Comparison of ENCODE assay signal across 24 cellular contexts in genomic region chr16:67796099-67796718, GRCh38. TPM values are rescaled to one million over a fixed set of nuclear protein-coding genes. Genes with fewer than 3 reads are reported as not detected.
A peak's percentile ranks its signal among the peaks of the same experiment; 100 is the strongest.
DNase-seq lines count a peak whose midpoint lies in the region; ATAC-seq, FAIRE-seq and TF ChIP-seq lines count a peak whose summit lies in the region.
"Had no signal": no experiment of that assay in that cellular context is flagged by ENCODE, and none has a peak within 500 bp of the region (broad histone marks: within the 10 kb centered on the region; RNA-seq: fewer than 3 reads in every experiment).

No MANE protein-coding gene starts in this region.

- no peaks in the 10 kb centered on the region for H3K9me3 Mint-ChIP-seq in CD4-positive, alpha-beta T cell
- H3K9me3 Mint-ChIP-seq in H9 (no peaks in the 10 kb centered on the region), astrocyte (ENCODE audit: unreplicated experiment) (no peaks in the 10 kb centered on the region)
- H3K9me3 Mint-ChIP-seq: HFFc6, T-cell had no signal

- H3K9ac ChIP-seq in H9 (ENCODE audit: extremely low read depth, insufficient read length, low read length) (no peak overlapping the region), astrocyte (ENCODE audit: low read length) (no peak overlapping the region)

- no peak overlapping the region for H3K23ac ChIP-seq in H9 (ENCODE audit: insufficient read length, low read depth, low read length)

- H3K14ac ChIP-seq in H9 (ENCODE audit: insufficient read depth, low read length), result no peak overlapping the region

- no peak overlapping the region for H2BK120ac ChIP-seq in H9 (ENCODE audit: low read depth, low read length, poor library complexity, severe bottlenecking)

- ATAC-seq in CD4-positive, alpha-beta T cell (ENCODE audit: poor library complexity), result no peak
- ATAC-seq in GM21526 (IDR thresholded peaks at IDR 0.05; ENCODE audit: low FRiP score, unreplicated experiment), result no peak
- ATAC-seq: foreskin keratinocyte; left ventricle myocardium superior; stimulated activated naive CD8-positive, alpha-beta T cell treated with anti-CD3 and anti-CD28 coated beads, Interleukin-15, Interleukin-2, amounts not matched to agents 100 U/mL and 50 U/mL, for 24 hours; T-cell had no signal

- no peak overlapping the region for H3K4ac ChIP-seq in H9 (ENCODE audit: low read depth, low read length)

- H3K56ac ChIP-seq in H9 (ENCODE audit: insufficient read length, low read depth, low read length), result no peak overlapping the region

- H2BK20ac ChIP-seq in H9 (ENCODE audit: low read depth, low read length, poor library complexity, severe bottlenecking), result no peak overlapping the region

- no peak for FAIRE-seq in astrocyte (lab: Jason Lieb, UNC)

- DNase-seq in CD4-positive, alpha-beta T cell, result no peak
- no peak for DNase-seq in H9
- DNase-seq in astrocyte (ENCODE audit: low read depth), result no peak
- peak; percentile 42 for DNase-seq in myocyte (ENCODE audit: low read depth)
- no peak for DNase-seq in H4 (ENCODE audit: low spot score)
- DNase-seq in NCI-H748 treated with DMSO at 0.1 percent for 48 hours (lab: John Stamatoyannopoulos, UW), result no peak
- DNase-seq: activated CD4-positive, alpha-beta T cell treated with anti-CD3 and anti-CD28 coated beads for 4 hours; activated effector memory CD4-positive, alpha-beta T cell treated with Interleukin-2 at 50 U/mL for 16 hours; aorta; DMS53; GDM1; HFFc6; hippocampal formation; left ventricle myocardium superior; NCI-H1694 treated with DMSO at 0.1 percent for 48 hours; NCI-H2227 treated with DMSO at 0.1 percent for 48 hours; PC-9; SIG-M5; stimulated activated CD4-positive, alpha-beta T cell treated with anti-CD3 and anti-CD28 coated beads, Interleukin-4, amount 100 ng/mL, for 24 hours; stimulated activated naive CD8-positive, alpha-beta T cell treated with anti-CD3 and anti-CD28 coated beads, Interleukin-15, Interleukin-2, amounts not matched to agents 100 U/mL and 50 U/mL, for 24 hours; T-cell; thyroid gland had no signal

- no peak for TF ChIP-seq CTCF in CD4-positive, alpha-beta T cell (IDR thresholded peaks at IDR 0.05)
- no peak for TF ChIP-seq CTCF in H9 (conservative IDR thresholded peaks at IDR 0.05)
- no peak for TF ChIP-seq CTCF in astrocyte (IDR thresholded peaks at IDR 0.05; ENCODE audit: insufficient read depth, low read depth, low read length)

- no peak overlapping the region for H3K27ac ChIP-seq in CD4-positive, alpha-beta T cell (ENCODE audit: low read depth, low read length)
- H3K27ac ChIP-seq in H9 (ENCODE audit: insufficient read length, low read depth, low read length), result no peak overlapping the region
- no peak overlapping the region for H3K27ac ChIP-seq in astrocyte (ENCODE audit: low read depth, low read length)
- H3K27ac ChIP-seq: foreskin keratinocyte, PC-9, thyroid gland had no signal

- peaks cover 40% of the 10 kb centered on the region for H3K36me3 Mint-ChIP-seq in CD4-positive, alpha-beta T cell (ENCODE audit: low read depth)
- H3K36me3 Mint-ChIP-seq in H9 (ENCODE audit: insufficient read depth in 1 of 3, low read depth in 3 of 3) (peaks cover 3 to 29% (median 26%) of the 10 kb centered on the region in 3 experiments; a peak in 6 of 7 replicates), astrocyte (ENCODE audit: low read depth, unreplicated experiment) (peaks cover 13% of the 10 kb centered on the region)

- no peak overlapping the region for H2BK15ac ChIP-seq in H9 (ENCODE audit: low read depth, low read length)

- no peak overlapping the region for H3K4me3 ChIP-seq in astrocyte (ENCODE audit: insufficient read depth, low read depth, low read length)
- H3K4me3 ChIP-seq: PC-9, thyroid gland had no signal

- H3K27me3 ChIP-seq in CD4-positive, alpha-beta T cell (ENCODE audit: control insufficient read depth, insufficient read depth, low read length), result no peaks in the 10 kb centered on the region
- H3K27me3 ChIP-seq in H9 (ENCODE audit: insufficient read depth, low read length) (no peaks in the 10 kb centered on the region), astrocyte (ENCODE audit: insufficient read depth, low read length) (no peaks in the 10 kb centered on the region)
- H3K27me3 ChIP-seq: foreskin keratinocyte, thyroid gland had no signal

- no peak overlapping the region for H4K91ac ChIP-seq in H9 (ENCODE audit: insufficient read length, low read depth, low read length)

- H2AK5ac ChIP-seq in H9 (ENCODE audit: insufficient read length, low read length), result no peak overlapping the region

- H3K27ac Mint-ChIP-seq in CD4-positive, alpha-beta T cell, result peak overlapping the region; percentile 59
- H3K27ac Mint-ChIP-seq in H9, result peak overlapping the region in 2 of 3 experiments; percentile 22 to 31; a peak in 3 of 7 replicates
- H3K27ac Mint-ChIP-seq in astrocyte (ENCODE audit: unreplicated experiment), result peak overlapping the region; percentile 36
- H3K27ac Mint-ChIP-seq: HFFc6 had no signal

- no peaks in the 10 kb centered on the region for H3K23me2 ChIP-seq in H9 (ENCODE audit: insufficient read length, low read depth, low read length, poor library complexity, severe bottlenecking)

- H3K27me3 Mint-ChIP-seq in CD4-positive, alpha-beta T cell, result no peaks in the 10 kb centered on the region
- H3K27me3 Mint-ChIP-seq in H9 (ENCODE audit: low read depth) (no peaks in the 10 kb centered on the region), astrocyte (ENCODE audit: low read depth, unreplicated experiment) (no peaks in the 10 kb centered on the region)
- H3K27me3 Mint-ChIP-seq: T-cell had no signal

- WGBS in H9 (ENCODE audit: extremely low coverage, insufficient read length, low lambda C conversion rate), result no CpG with 5 or more reads among the region's 5 CpGs

- H4K20me1 ChIP-seq in H9 (ENCODE audit: control insufficient read depth, insufficient read depth, insufficient read length) (no peaks in the 10 kb centered on the region), astrocyte (ENCODE audit: insufficient read depth, low read length) (peaks cover 52% of the 10 kb centered on the region)

- no peak overlapping the region for H2AFZ ChIP-seq in H9 (ENCODE audit: low read length)
- no peak overlapping the region for H2AFZ ChIP-seq in astrocyte (ENCODE audit: low read depth, low read length)
- H2AFZ ChIP-seq: PC-9 had no signal

- H3K36me3 ChIP-seq in astrocyte (ENCODE audit: insufficient read depth, low read length), result no peaks in the 10 kb centered on the region
- H3K36me3 ChIP-seq: thyroid gland had no signal

- peaks cover 5% of the 10 kb centered on the region for H3K79me1 ChIP-seq in H9 (ENCODE audit: insufficient read depth, low read depth, low read length, poor library complexity, severe bottlenecking)

- no peak overlapping the region for H4K8ac ChIP-seq in H9 (replicated peaks; ENCODE audit: insufficient read length, low read depth, low read length)

- no peak overlapping the region for H4K5ac ChIP-seq in H9 (ENCODE audit: insufficient read length, low read depth, low read length)

- H3K4me1 Mint-ChIP-seq in CD4-positive, alpha-beta T cell (ENCODE audit: low read depth), result peaks cover 40% of the 10 kb centered on the region
- no peaks in the 10 kb centered on the region for H3K4me1 Mint-ChIP-seq in H9
- H3K4me1 Mint-ChIP-seq in astrocyte (ENCODE audit: low read depth, unreplicated experiment), result peaks cover 7% of the 10 kb centered on the region

- H3K4me3 Mint-ChIP-seq in CD4-positive, alpha-beta T cell, result no peak overlapping the region
- H3K4me3 Mint-ChIP-seq in H9 (no peak overlapping the region), astrocyte (ENCODE audit: unreplicated experiment) (no peak overlapping the region)
- H3K4me3 Mint-ChIP-seq: HFFc6, T-cell had no signal

- POLR2A ChIA-PET in CD4-positive, alpha-beta T cell (lab: Charles Lee), result no interaction called here

- H3K79me2 ChIP-seq in H9 (ENCODE audit: insufficient read depth, low read length) (no peaks in the 10 kb centered on the region; the same call in 1 of the 2 replicates), astrocyte (ENCODE audit: insufficient read depth, low read length) (peaks cover 57% of the 10 kb centered on the region)

- no peak overlapping the region for H2BK5ac ChIP-seq in H9 (ENCODE audit: insufficient read length, low read length)

- intact Hi-C loops in CD4-positive, alpha-beta T cell (cut with DNase I, micrococcal nuclease), result no loop called here

- H3K4me2 ChIP-seq in H9 (ENCODE audit: insufficient read depth, insufficient read length, low read length) (no peak overlapping the region), astrocyte (ENCODE audit: low read length) (no peak overlapping the region)
- H3K4me2 ChIP-seq: PC-9 had no signal

- no peak overlapping the region for H3K18ac ChIP-seq in H9 (ENCODE audit: insufficient read length, low read depth, low read length)

- H2BK12ac ChIP-seq in H9 (ENCODE audit: insufficient read length, low read depth, low read length), result no peak overlapping the region

- H3K4me1 ChIP-seq in H9 (ENCODE audit: insufficient read depth, low read length) (no peaks in the 10 kb centered on the region), astrocyte (ENCODE audit: insufficient read depth, low read length) (no peaks in the 10 kb centered on the region)
- H3K4me1 ChIP-seq: foreskin keratinocyte had no signal

- CTCF ChIA-PET in CD4-positive, alpha-beta T cell (lab: Charles Lee), result interaction anchor here (1.3 kb wide), 1 partner anchor 20 kb away, joined by 3 read pairs; no protein-coding TSS in a partner anchor

- no peak overlapping the region for H3T11ph ChIP-seq in H9 (ENCODE audit: low read length)

- no peaks in the 10 kb centered on the region for H3K9me3 ChIP-seq in CD4-positive, alpha-beta T cell (ENCODE audit: control insufficient read depth, low read length)
- H3K9me3 ChIP-seq in H9 (ENCODE audit: control insufficient read depth, low read depth, low read length) (no peaks in the 10 kb centered on the region), astrocyte (ENCODE audit: insufficient read depth, low read depth, low read length) (no peaks in the 10 kb centered on the region)
- H3K9me3 ChIP-seq: thyroid gland had no signal

RNA-seq across cellular contexts. Expression of gene RANBP10, which starts 10.2 kb away (rescaled TPM):
- 10 to 100 TPM; 12.0 to 13.6 TPM for total RNA-seq in CD4-positive, alpha-beta T cell
- total RNA-seq in H9 (2021) (15.5 and 15.6 TPM in 2 replicates), astrocyte (14.2 and 15.7 TPM in 2 replicates), myocyte (6.9 and 9.4 TPM in 2 replicates)
- polyA plus RNA-seq in myocyte (2012), result 10.8 TPM
- total RNA-seq in H4 (2014; rRNA removed; shearing (Covaris generic)), result 1.7 and 3.2 TPM in 2 replicates

RNA-seq across cellular contexts. Expression of gene TSNAXIP1, which starts 10.5 kb away (rescaled TPM):
- under 1 TPM; 0.52 to 0.61 TPM for total RNA-seq in CD4-positive, alpha-beta T cell
- 1.1 and 1.3 TPM in 2 replicates for total RNA-seq in H9 (2021)
- 1.3 and 1.5 TPM in 2 replicates for total RNA-seq in astrocyte
- total RNA-seq in myocyte, result 1.1 and 4.5 TPM in 2 replicates
- 2.5 TPM for polyA plus RNA-seq in myocyte (2012)
- 0.48 TPM in 1 of 2 replicates, not detected in the other for total RNA-seq in H4 (2014; rRNA removed; shearing (Covaris generic))

RNA-seq across cellular contexts. Expression of gene THAP11, which starts 45.9 kb away (rescaled TPM):
- 10 to 100 TPM; 31.2 to 32.1 TPM for total RNA-seq in CD4-positive, alpha-beta T cell
- total RNA-seq in H9 (2021) (48.7 and 48.9 TPM in 2 replicates), astrocyte (16.5 and 18.1 TPM in 2 replicates), myocyte (67.0 and 73.3 TPM in 2 replicates)
- polyA plus RNA-seq in myocyte (2012), result 23.3 TPM
- 39.5 and 43.7 TPM in 2 replicates for total RNA-seq in H4 (2014; rRNA removed; shearing (Covaris generic))

RNA-seq across cellular contexts. Expression of gene NUTF2, which starts 50.5 kb away (rescaled TPM):
- total RNA-seq in CD4-positive, alpha-beta T cell, result 10 to 100 TPM; 24.0 to 25.7 TPM
- total RNA-seq in H9 (2021) (190 and 198 TPM in 2 replicates), astrocyte (214 and 224 TPM in 2 replicates), myocyte (120 and 182 TPM in 2 replicates)
- 262 TPM for polyA plus RNA-seq in myocyte (2012)
- total RNA-seq in H4 (2014; rRNA removed; shearing (Covaris generic)), result 95.0 and 256 TPM in 2 replicates

RNA-seq across cellular contexts. Expression of gene CENPT, which starts 51.3 kb away (rescaled TPM):
- total RNA-seq in CD4-positive, alpha-beta T cell, result 10 to 100 TPM; 77.5 to 84.1 TPM
- total RNA-seq in H9 (2021), result 60.9 and 65.9 TPM in 2 replicates
- 67.3 and 79.3 TPM in 2 replicates for total RNA-seq in astrocyte
- total RNA-seq in myocyte, result 48.3 and 63.7 TPM in 2 replicates
- 44.7 TPM for polyA plus RNA-seq in myocyte (2012)
- total RNA-seq in H4 (2014; rRNA removed; shearing (Covaris generic)), result 12.0 and 20.8 TPM in 2 replicates
